ENCODE assay signal across 8 cellular contexts in the genomic region with DNA sequence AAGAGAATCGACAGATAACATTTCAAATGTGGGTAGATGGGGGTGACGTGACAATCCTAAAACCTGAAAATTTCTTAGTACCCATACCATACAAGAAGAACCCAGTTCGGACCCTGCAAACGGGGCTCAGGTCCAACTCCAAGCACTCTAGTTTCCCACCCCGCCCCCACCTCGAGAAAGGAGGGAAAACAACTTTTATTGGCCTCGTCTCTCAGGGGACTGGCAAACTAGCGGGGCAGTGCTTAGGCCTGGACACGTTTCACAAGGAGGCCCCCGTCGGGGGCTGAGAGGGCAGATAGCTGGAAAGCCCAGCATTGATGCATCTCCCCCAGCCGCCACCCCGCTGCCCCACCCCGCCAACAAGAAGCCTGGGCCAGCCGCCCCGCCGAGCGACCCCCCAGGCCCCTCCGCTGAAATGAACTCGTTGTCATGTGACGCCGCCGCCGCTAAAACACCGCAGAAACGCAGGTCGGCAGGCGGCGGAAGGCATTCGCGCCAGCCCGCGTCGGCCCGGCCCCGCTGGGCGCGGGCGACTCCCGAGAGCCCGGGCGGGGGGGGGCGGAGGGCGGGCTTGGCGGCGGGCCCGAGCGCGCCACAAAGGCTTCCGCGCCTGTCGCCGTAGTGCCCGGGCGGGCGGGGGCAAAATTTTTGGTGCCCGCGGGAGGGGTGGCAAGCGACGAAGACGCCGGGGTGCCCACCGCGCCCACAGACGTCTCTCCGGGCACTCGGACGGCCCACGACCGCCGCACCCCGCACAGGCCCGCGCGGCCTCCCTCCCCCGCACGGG. TPM values are rescaled to one million over a fixed set of nuclear protein-coding genes. Genes with fewer than 3 reads are reported as not detected.
DNase-seq lines count a peak whose midpoint lies in the region; ATAC-seq and TF ChIP-seq lines count a peak whose summit lies in the region.

No MANE protein-coding gene starts in this region.

- H4K20me1 ChIP-seq in MM.1S (ENCODE audit: insufficient read depth, low read length) (0 out of 2 replicates have a peak, but pooled peaks cover 2% of the 10 kb centered on the region), osteoblast (ENCODE audit: insufficient read depth, low read length) (no peaks in the 10 kb centered on the region)

- peak; percentile 7 for ATAC-seq in CD8-positive, alpha-beta T cell
- ATAC-seq in GM21717 (IDR thresholded peaks at IDR 0.05; ENCODE audit: unreplicated experiment), result peak; percentile 20
- ATAC-seq in SK-N-SH treated with all-trans-retinoic acid at 6 μM for 48 hours, result peak; percentile 4; the same call in 2 of the 3 replicates

- POLR2A ChIA-PET in CD8-positive, alpha-beta T cell (lab: Charles Lee), result interaction anchor here (1.0 to 3.2 kb wide), 19 partner anchors 10 to 681 kb away, joined by 3 to 83 read pairs (median 6); a partner anchor contains a TSS

- H3K79me2 ChIP-seq in MM.1S (ENCODE audit: low read length), result peaks cover 50% of the 10 kb centered on the region
- peaks cover 43% of the 10 kb centered on the region for H3K79me2 ChIP-seq in osteoblast (ENCODE audit: insufficient read depth, low read length)

- no peaks in the 10 kb centered on the region for H3K9me2 ChIP-seq in MM.1S (replicated peaks; ENCODE audit: insufficient read depth, low read length)

- peaks cover 40% of the 10 kb centered on the region for H3K4me1 ChIP-seq in CD8-positive, alpha-beta T cell (ENCODE audit: insufficient read depth, low read length)
- H3K4me1 ChIP-seq in MM.1S (ENCODE audit: low read length) (peaks cover 13% of the 10 kb centered on the region), osteoblast (ENCODE audit: insufficient read depth, low read length) (peaks cover 27% of the 10 kb centered on the region), testis (peaks cover 32% of the 10 kb centered on the region)

- peak overlapping the region; percentile 95 for H3K4me3 Mint-ChIP-seq in CD8-positive, alpha-beta T cell
- H3K4me3 Mint-ChIP-seq in activated naive CD4-positive, alpha-beta T cell treated with anti-CD3 and anti-CD28 coated beads, Interleukin-2, amount 50 U/mL, for 24 hours, result peak overlapping the region; percentile 92

- no peak for TF ChIP-seq CTCF in CD8-positive, alpha-beta T cell (IDR thresholded peaks at IDR 0.05)
- TF ChIP-seq CTCF in MM.1S (IDR thresholded peaks at IDR 0.05; ENCODE audit: low read length) (no peak), osteoblast (IDR thresholded peaks at IDR 0.05; ENCODE audit: extremely low read depth, low read depth, low read length) (no peak), testis (IDR thresholded peaks at IDR 0.05) (no peak)

- H3K4me1 Mint-ChIP-seq in CD8-positive, alpha-beta T cell (ENCODE audit: low read depth), result peaks cover 50% of the 10 kb centered on the region
- peaks cover 50% of the 10 kb centered on the region for H3K4me1 Mint-ChIP-seq in activated naive CD4-positive, alpha-beta T cell treated with anti-CD3 and anti-CD28 coated beads, Interleukin-2, amount 50 U/mL, for 24 hours

- H3K36me3 ChIP-seq in CD8-positive, alpha-beta T cell (ENCODE audit: insufficient read depth, low read length), result no peaks in the 10 kb centered on the region
- H3K36me3 ChIP-seq in MM.1S (replicated peaks; ENCODE audit: insufficient read depth, low read length), result no peaks in the 10 kb centered on the region
- no peaks in the 10 kb centered on the region for H3K36me3 ChIP-seq in osteoblast (ENCODE audit: insufficient read depth, low read length)
- no peaks in the 10 kb centered on the region for H3K36me3 ChIP-seq in testis (ENCODE audit: low read depth, missing control alignments)

- H3K27ac Mint-ChIP-seq in CD8-positive, alpha-beta T cell, result peak overlapping the region; percentile 91
- peak overlapping the region; percentile 98 for H3K27ac Mint-ChIP-seq in activated naive CD4-positive, alpha-beta T cell treated with anti-CD3 and anti-CD28 coated beads, Interleukin-2, amount 50 U/mL, for 24 hours

- no peak for TF ChIP-seq POLR2A in testis (IDR thresholded peaks at IDR 0.05)

- H3K36me3 Mint-ChIP-seq in CD8-positive, alpha-beta T cell, result peaks cover 8% of the 10 kb centered on the region
- H3K36me3 Mint-ChIP-seq in activated naive CD4-positive, alpha-beta T cell treated with anti-CD3 and anti-CD28 coated beads, Interleukin-2, amount 50 U/mL, for 24 hours, result no peaks in the 10 kb centered on the region

- H3K9me3 Mint-ChIP-seq in CD8-positive, alpha-beta T cell, result no peaks in the 10 kb centered on the region
- H3K9me3 Mint-ChIP-seq in activated naive CD4-positive, alpha-beta T cell treated with anti-CD3 and anti-CD28 coated beads, Interleukin-2, amount 50 U/mL, for 24 hours, result no peaks in the 10 kb centered on the region

- 0 to 1% methylated on average over 11 to 54 of the region's 77 CpGs for WGBS in testis, 2 donors

- H3K27ac ChIP-seq in CD8-positive, alpha-beta T cell (ENCODE audit: low read depth, low read length), result peak overlapping the region; percentile 90
- H3K27ac ChIP-seq in MM.1S (ENCODE audit: low read length) (peak overlapping the region; percentile 96), osteoblast (ENCODE audit: low read depth, low read length) (peak overlapping the region; percentile 96), testis (peak overlapping the region; percentile 99 to 100)

- intact Hi-C loops in CD8-positive, alpha-beta T cell (cut with DNase I, micrococcal nuclease), result loop anchor here (1.0 to 10.0 kb wide), 19 partner anchors 17 to 1843 kb away; a partner anchor contains a TSS
- intact Hi-C loops in testis (cut with DNase I; ENCODE audit: low total_unique reads), result loop anchor here (5.0 to 10.0 kb wide), 3 partner anchors 263 to 674 kb away; no protein-coding TSS in a partner anchor

- peak; percentile 38 to 81 (median 60) for DNase-seq in CD8-positive, alpha-beta T cell
- peak; percentile 69 for DNase-seq in MM.1S
- peak; percentile 84 for DNase-seq in glomerular visceral epithelial cell (ENCODE audit: extremely low spot score)
- peak; percentile 81 for DNase-seq in osteoblast (ENCODE audit: insufficient read length, low spot score, missing footprints)
- peak; percentile 83 for DNase-seq in testis

- H3K4me3 ChIP-seq in CD8-positive, alpha-beta T cell (ENCODE audit: low read depth, low read length), result peak overlapping the region; percentile 71
- H3K4me3 ChIP-seq in MM.1S (ENCODE audit: low read length) (peak overlapping the region; percentile 88), osteoblast (ENCODE audit: insufficient read depth, low read length) (peak overlapping the region; percentile 91), testis (peak overlapping the region; percentile 90 to 94)

- peak overlapping the region; percentile 92 for H3K9ac ChIP-seq in MM.1S (ENCODE audit: low read length)

- no peaks in the 10 kb centered on the region for H3K9me3 ChIP-seq in CD8-positive, alpha-beta T cell (ENCODE audit: low read length)
- H3K9me3 ChIP-seq in MM.1S (replicated peaks; ENCODE audit: insufficient read depth, low read length), result no peaks in the 10 kb centered on the region
- H3K9me3 ChIP-seq in osteoblast (ENCODE audit: low read depth, low read length), result no peaks in the 10 kb centered on the region
- H3K9me3 ChIP-seq in testis, result no peaks in the 10 kb centered on the region

- peaks cover 14% of the 10 kb centered on the region for H3F3A ChIP-seq in MM.1S (ENCODE audit: insufficient read depth, low read length)

- CTCF ChIA-PET in CD8-positive, alpha-beta T cell (lab: Charles Lee), result interaction anchor here (1.0 to 9.1 kb wide), 36 partner anchors 9 to 1434 kb away, joined by 3 to 127 read pairs (median 4); a partner anchor contains a TSS

- peak overlapping the region; percentile 69 for H2AFZ ChIP-seq in MM.1S (ENCODE audit: low read length)
- peak overlapping the region; percentile 73 for H2AFZ ChIP-seq in osteoblast (ENCODE audit: low read length)

- no peaks in the 10 kb centered on the region for H3K27me3 Mint-ChIP-seq in CD8-positive, alpha-beta T cell (ENCODE audit: low read depth)
- no peaks in the 10 kb centered on the region for H3K27me3 Mint-ChIP-seq in activated naive CD4-positive, alpha-beta T cell treated with anti-CD3 and anti-CD28 coated beads, Interleukin-2, amount 50 U/mL, for 24 hours

- peak overlapping the region; percentile 54 for H3K4me2 ChIP-seq in MM.1S (ENCODE audit: low read depth, low read length)
- peak overlapping the region; percentile 89 for H3K4me2 ChIP-seq in osteoblast (ENCODE audit: insufficient read depth, low read length)

- H3K27me3 ChIP-seq in CD8-positive, alpha-beta T cell (ENCODE audit: insufficient read depth, low read length), result no peaks in the 10 kb centered on the region
- H3K27me3 ChIP-seq in MM.1S (replicated peaks; ENCODE audit: insufficient read depth, low read length), result no peaks in the 10 kb centered on the region
- no peaks in the 10 kb centered on the region for H3K27me3 ChIP-seq in osteoblast (ENCODE audit: insufficient read depth, low read length)
- H3K27me3 ChIP-seq in testis, result no peaks in the 10 kb centered on the region

TF ChIP-seq in SK-N-SH treated with all-trans-retinoic acid at 6 μM for 48 hours, 23 proteins besides CTCF, POLR2A, EP300 and RAD21 (continues in another document):
- TF ChIP-seq, protein P1, sequence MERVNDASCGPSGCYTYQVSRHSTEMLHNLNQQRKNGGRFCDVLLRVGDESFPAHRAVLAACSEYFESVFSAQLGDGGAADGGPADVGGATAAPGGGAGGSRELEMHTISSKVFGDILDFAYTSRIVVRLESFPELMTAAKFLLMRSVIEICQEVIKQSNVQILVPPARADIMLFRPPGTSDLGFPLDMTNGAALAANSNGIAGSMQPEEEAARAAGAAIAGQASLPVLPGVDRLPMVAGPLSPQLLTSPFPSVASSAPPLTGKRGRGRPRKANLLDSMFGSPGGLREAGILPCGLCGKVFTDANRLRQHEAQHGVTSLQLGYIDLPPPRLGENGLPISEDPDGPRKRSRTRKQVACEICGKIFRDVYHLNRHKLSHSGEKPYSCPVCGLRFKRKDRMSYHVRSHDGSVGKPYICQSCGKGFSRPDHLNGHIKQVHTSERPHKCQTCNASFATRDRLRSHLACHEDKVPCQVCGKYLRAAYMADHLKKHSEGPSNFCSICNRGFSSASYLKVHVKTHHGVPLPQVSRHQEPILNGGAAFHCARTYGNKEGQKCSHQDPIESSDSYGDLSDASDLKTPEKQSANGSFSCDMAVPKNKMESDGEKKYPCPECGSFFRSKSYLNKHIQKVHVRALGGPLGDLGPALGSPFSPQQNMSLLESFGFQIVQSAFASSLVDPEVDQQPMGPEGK (CRISPR knock-in tag; IDR thresholded peaks at IDR 0.05; ENCODE audit: borderline replicate concordance), result peak; percentile 82; the same call in 1 of the 2 replicates
- TF ChIP-seq ZC3H10 (CRISPR knock-in tag; IDR thresholded peaks at IDR 0.05), result no peak
- TF ChIP-seq GLIS3 (CRISPR knock-in tag; IDR thresholded peaks at IDR 0.05), result no peak
- no peak for TF ChIP-seq SNAI2 (CRISPR knock-in tag; IDR thresholded peaks at IDR 0.05)
- 0 out of 2 replicates have a peak, but pooled peaks have one; percentile 22 for TF ChIP-seq CSDC2 (CRISPR knock-in tag; IDR thresholded peaks at IDR 0.05)

RNA-seq across cellular contexts. Expression of a gene that starts 0.7 kb away (rescaled TPM):
- total RNA-seq in CD8-positive, alpha-beta T cell, result 10 to 100 TPM; 32.4 TPM
- 56.9 and 58.6 TPM in 2 replicates for total RNA-seq in osteoblast
- total RNA-seq in testis, result 10 to 100 TPM; 40.2 to 45.3 TPM
- polyA plus RNA-seq in testis (ENCODE audit: insufficient read depth, low read depth, low replicate concordance), result 14.3 TPM

Comparison
In these comparisons a context has a peak if more than half of its experiments do, and no peak if none do; other contexts are left out.
1. Peak in every context shown above with its lines: DNase-seq, ATAC-seq, H3K4me3 ChIP-seq and H3K27ac ChIP-seq.